In the genomic region with DNA sequence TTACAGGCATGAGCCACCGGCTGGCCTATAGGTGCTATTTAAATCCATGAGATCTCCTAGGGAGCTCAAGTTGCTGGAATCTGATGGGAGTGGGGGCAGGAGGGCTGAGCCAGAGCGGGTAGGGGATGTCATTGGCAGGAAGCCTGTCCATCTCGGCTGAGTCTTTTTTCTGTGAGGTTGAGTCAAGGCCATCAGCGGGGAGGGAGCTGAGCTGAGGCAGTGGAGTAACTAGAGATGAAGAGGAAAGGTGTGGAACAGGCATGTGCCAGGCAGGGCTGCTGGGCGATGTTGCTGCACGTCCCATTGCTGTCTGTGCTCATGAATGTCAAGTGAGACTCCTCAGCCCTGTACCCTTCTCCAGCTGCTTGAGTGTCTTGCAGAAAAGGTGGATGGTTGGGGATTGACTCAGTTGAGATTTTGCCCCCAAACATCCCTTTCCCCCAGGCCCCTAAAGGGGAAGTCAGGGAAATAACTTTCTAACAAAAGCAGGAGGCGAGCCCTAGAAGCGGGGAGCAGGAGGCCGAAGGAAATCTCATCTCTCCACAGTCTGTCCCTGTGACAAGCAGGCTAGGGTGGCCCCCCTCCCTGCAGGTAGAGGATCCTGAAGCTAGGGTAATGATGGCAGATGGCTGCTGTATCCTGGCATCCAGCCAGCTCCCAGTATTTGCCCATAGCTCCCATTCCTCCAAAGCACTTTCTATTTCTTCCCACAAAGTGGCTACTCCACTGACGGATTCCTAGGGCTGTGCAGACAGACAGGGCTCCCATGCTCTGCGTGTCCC, we compare ENCODE assay signal across 1 cellular context.
TF ChIP-seq lines count a peak whose summit lies in the region.

No MANE protein-coding gene starts in this region.

TF ChIP-seq in HCT116, 20 proteins besides CTCF, POLR2A, EP300 and RAD21 (continued from another document):
- TF ChIP-seq, protein P1, sequence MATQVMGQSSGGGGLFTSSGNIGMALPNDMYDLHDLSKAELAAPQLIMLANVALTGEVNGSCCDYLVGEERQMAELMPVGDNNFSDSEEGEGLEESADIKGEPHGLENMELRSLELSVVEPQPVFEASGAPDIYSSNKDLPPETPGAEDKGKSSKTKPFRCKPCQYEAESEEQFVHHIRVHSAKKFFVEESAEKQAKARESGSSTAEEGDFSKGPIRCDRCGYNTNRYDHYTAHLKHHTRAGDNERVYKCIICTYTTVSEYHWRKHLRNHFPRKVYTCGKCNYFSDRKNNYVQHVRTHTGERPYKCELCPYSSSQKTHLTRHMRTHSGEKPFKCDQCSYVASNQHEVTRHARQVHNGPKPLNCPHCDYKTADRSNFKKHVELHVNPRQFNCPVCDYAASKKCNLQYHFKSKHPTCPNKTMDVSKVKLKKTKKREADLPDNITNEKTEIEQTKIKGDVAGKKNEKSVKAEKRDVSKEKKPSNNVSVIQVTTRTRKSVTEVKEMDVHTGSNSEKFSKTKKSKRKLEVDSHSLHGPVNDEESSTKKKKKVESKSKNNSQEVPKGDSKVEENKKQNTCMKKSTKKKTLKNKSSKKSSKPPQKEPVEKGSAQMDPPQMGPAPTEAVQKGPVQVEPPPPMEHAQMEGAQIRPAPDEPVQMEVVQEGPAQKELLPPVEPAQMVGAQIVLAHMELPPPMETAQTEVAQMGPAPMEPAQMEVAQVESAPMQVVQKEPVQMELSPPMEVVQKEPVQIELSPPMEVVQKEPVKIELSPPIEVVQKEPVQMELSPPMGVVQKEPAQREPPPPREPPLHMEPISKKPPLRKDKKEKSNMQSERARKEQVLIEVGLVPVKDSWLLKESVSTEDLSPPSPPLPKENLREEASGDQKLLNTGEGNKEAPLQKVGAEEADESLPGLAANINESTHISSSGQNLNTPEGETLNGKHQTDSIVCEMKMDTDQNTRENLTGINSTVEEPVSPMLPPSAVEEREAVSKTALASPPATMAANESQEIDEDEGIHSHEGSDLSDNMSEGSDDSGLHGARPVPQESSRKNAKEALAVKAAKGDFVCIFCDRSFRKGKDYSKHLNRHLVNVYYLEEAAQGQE (IDR thresholded peaks at IDR 0.05; ENCODE audit: low read depth): no peak
- TF ChIP-seq JUND (IDR thresholded peaks at IDR 0.05): no peak
- no peak for TF ChIP-seq CEBPB (IDR thresholded peaks at IDR 0.05; ENCODE audit: low read depth)
- no peak for TF ChIP-seq SRF (IDR thresholded peaks at IDR 0.05; ENCODE audit: low read depth)
- TF ChIP-seq EZH2phosphoT487 (IDR thresholded peaks at IDR 0.05; ENCODE audit: borderline replicate concordance): no peak
- no peak for TF ChIP-seq ZFX (IDR thresholded peaks at IDR 0.05)
